In genomic region chr3:132641837-132642538, GRCh38 we compare ENCODE assay signal across 8 cellular contexts. TPM values are rescaled to one million over a fixed set of nuclear protein-coding genes. Genes with fewer than 3 reads are reported as not detected.
DNase-seq lines count a peak whose midpoint lies in the region; ATAC-seq and TF ChIP-seq lines count a peak whose summit lies in the region.

No MANE protein-coding gene starts in this region.

- H3K79me2 ChIP-seq in DOHH2 (ENCODE audit: control insufficient read depth, low read length) (no peaks in the 10 kb centered on the region), PC-9 (ENCODE audit: low read depth) (no peaks in the 10 kb centered on the region)

- H3K36me3 Mint-ChIP-seq in endodermal cell (ENCODE audit: low read depth), result peaks cover 14% of the 10 kb centered on the region

- H3K4me1 Mint-ChIP-seq in endodermal cell, result peaks cover 25% of the 10 kb centered on the region

- peak; percentile 36 for DNase-seq in Jurkat, Clone E6-1 (ENCODE audit: low read depth, low spot score)
- DNase-seq in PC-9, result peak in 1 of 2 experiments; percentile 34
- DNase-seq in endodermal cell, result no peak
- no peak for DNase-seq in mucosa of descending colon
- DNase-seq in OCI-M2 (lab: John Stamatoyannopoulos, UW; ENCODE audit: unreplicated experiment), result no peak

- peaks cover 6% of the 10 kb centered on the region for H3K9me3 Mint-ChIP-seq in endodermal cell

- CTCF ChIA-PET in PC-9 (lab: Charles Lee), result interaction anchor here (1.1 to 2.0 kb wide), 3 partner anchors 99 to 290 kb away, joined by 5 to 11 read pairs (median 7); no protein-coding TSS in a partner anchor

- peaks cover 9% of the 10 kb centered on the region for H3K4me1 ChIP-seq in DOHH2 (ENCODE audit: control insufficient read depth, low read length)
- peaks cover 10% of the 10 kb centered on the region; the same call in 1 of the 2 replicates for H3K4me1 ChIP-seq in PC-9 (replicated peaks; ENCODE audit: insufficient read depth)
- H3K4me1 ChIP-seq in endodermal cell (ENCODE audit: control insufficient read depth, insufficient read depth, low read length), result peaks cover 17% of the 10 kb centered on the region
- H3K4me1 ChIP-seq in mucosa of descending colon (ENCODE audit: low read depth), result no peaks in the 10 kb centered on the region

- no peak overlapping the region for H3K9ac ChIP-seq in endodermal cell (ENCODE audit: extremely low read depth, low read length, poor library complexity, severe bottlenecking)

- H3K27me3 ChIP-seq in DOHH2 (ENCODE audit: control insufficient read depth, low read length), result no peaks in the 10 kb centered on the region
- H3K27me3 ChIP-seq in PC-9 (ENCODE audit: insufficient read depth, low read depth), result no peaks in the 10 kb centered on the region
- H3K27me3 ChIP-seq in endodermal cell (ENCODE audit: control insufficient read depth, insufficient read depth, low read length, poor library complexity, severe bottlenecking), result no peaks in the 10 kb centered on the region

- no peak overlapping the region for H3K27ac Mint-ChIP-seq in endodermal cell

- H4K20me1 ChIP-seq in DOHH2 (ENCODE audit: control insufficient read depth, insufficient read depth, low read depth, low read length), result no peaks in the 10 kb centered on the region
- no peaks in the 10 kb centered on the region for H4K20me1 ChIP-seq in PC-9 (ENCODE audit: insufficient read depth)

- no peak overlapping the region for H3K4me3 ChIP-seq in DOHH2 (ENCODE audit: low read length)
- no peak overlapping the region for H3K4me3 ChIP-seq in Jurkat, Clone E6-1 (ENCODE audit: low read length)
- H3K4me3 ChIP-seq in PC-9, result no peak overlapping the region
- no peak overlapping the region for H3K4me3 ChIP-seq in endodermal cell (ENCODE audit: low read length)
- H3K4me3 ChIP-seq in mucosa of descending colon, result no peak overlapping the region

- H3K4me3 Mint-ChIP-seq in endodermal cell, result no peak overlapping the region

- H3F3A ChIP-seq in DOHH2 (ENCODE audit: control insufficient read depth, insufficient read depth) (0 out of 2 replicates have a peak, but pooled peaks cover 2% of the 10 kb centered on the region), PC-9 (ENCODE audit: insufficient read depth, low read depth) (no peaks in the 10 kb centered on the region)

- POLR2A ChIA-PET in PC-9 (lab: Charles Lee; ENCODE audit: unreplicated experiment), result interaction anchor here (0.6 to 0.7 kb wide), 2 partner anchors 288 to 613 kb away, joined by 3 to 4 read pairs; no protein-coding TSS in a partner anchor

- peak; percentile 56 for TF ChIP-seq CTCF in DOHH2 (IDR thresholded peaks at IDR 0.05; ENCODE audit: low read depth, low read length, poor library complexity, severe bottlenecking)
- peak; percentile 82 for TF ChIP-seq CTCF in PC-9 (conservative IDR thresholded peaks at IDR 0.05)
- peak; percentile 88 for TF ChIP-seq CTCF in endodermal cell (conservative IDR thresholded peaks at IDR 0.05)
- peak; percentile 48 for TF ChIP-seq CTCF in mucosa of descending colon (IDR thresholded peaks at IDR 0.05)

- H2AFZ ChIP-seq in PC-9, result no peak overlapping the region

- H3K9me2 ChIP-seq in DOHH2 (replicated peaks; ENCODE audit: control insufficient read depth, low read length) (no peaks in the 10 kb centered on the region), PC-9 (ENCODE audit: insufficient read depth) (no peaks in the 10 kb centered on the region)

- H3K27ac ChIP-seq in DOHH2 (ENCODE audit: low read depth, low read length), result no peak overlapping the region
- no peak overlapping the region for H3K27ac ChIP-seq in PC-9
- H3K27ac ChIP-seq in endodermal cell (ENCODE audit: low read depth, low read length), result no peak overlapping the region

- H3K27me3 Mint-ChIP-seq in endodermal cell (ENCODE audit: insufficient read depth), result no peaks in the 10 kb centered on the region

- 77 to 100% methylated on average over 1 to 4 of the region's 5 CpGs for WGBS in endodermal cell (ENCODE audit: insufficient coverage in 1 of 2, insufficient read length in 1 of 2), 2 experiments

- intact Hi-C loops in PC-9 (cut with micrococcal nuclease; ENCODE audit: unreplicated experiment), result loop anchor here (1.0 to 10.0 kb wide), 3 partner anchors 106 to 387 kb away; no protein-coding TSS in a partner anchor
- intact Hi-C loops in mucosa of descending colon (cut with DNase I, micrococcal nuclease), result loop anchor here (2.0 to 5.0 kb wide), 2 partner anchors 105 to 107 kb away; no protein-coding TSS in a partner anchor

- ATAC-seq in mucosa of descending colon (peak; percentile 46), GM19023 (IDR thresholded peaks at IDR 0.05; ENCODE audit: unreplicated experiment) (no peak), HG02884 (IDR thresholded peaks at IDR 0.05; ENCODE audit: unreplicated experiment) (no peak)

- H3K4me2 ChIP-seq in DOHH2 (ENCODE audit: low read length) (no peak overlapping the region), PC-9 (no peak overlapping the region)

- H3K36me3 ChIP-seq in DOHH2 (ENCODE audit: control insufficient read depth, low read length) (peaks cover 14% of the 10 kb centered on the region), PC-9 (ENCODE audit: low read depth) (no peaks in the 10 kb centered on the region), endodermal cell (ENCODE audit: control insufficient read depth, insufficient read depth, low read length) (peaks cover 6% of the 10 kb centered on the region), mucosa of descending colon (ENCODE audit: low read depth) (no peaks in the 10 kb centered on the region)

- no TSS peak for BruUV-seq in PC-9 (replicated peaks; lab: Mats Ljungman, UMichigan)

- H3K9me3 ChIP-seq in DOHH2 (ENCODE audit: control insufficient read depth, insufficient read depth, low read length) (no peaks in the 10 kb centered on the region), PC-9 (ENCODE audit: insufficient read depth, low read depth) (no peaks in the 10 kb centered on the region; the same call in 1 of the 2 replicates), endodermal cell (ENCODE audit: control insufficient read depth, low read length) (peaks cover 8% of the 10 kb centered on the region), mucosa of descending colon (no peaks in the 10 kb centered on the region)

RNA-seq across cellular contexts. Expression of gene ACAD11, which starts 17.6 kb away (rescaled TPM):
- polyA plus RNA-seq in Jurkat, Clone E6-1 (2012; ENCODE audit: insufficient read depth, insufficient read length), result 5.1 TPM
- total RNA-seq in PC-9 (2021) (13.2 and 18.5 TPM in 2 replicates), endodermal cell (10 to 100 TPM; 21.4 to 22.8 TPM), mucosa of descending colon (10 to 100 TPM in 1 of 3 donors, 1 to 10 TPM in 2; 7.2 to 19.8 (median 7.4) TPM)
- polyA plus RNA-seq in endodermal cell (2013, experiment 1 of 2), result 33.0 TPM
- 32.7 TPM for polyA plus RNA-seq in endodermal cell (2013, experiment 2 of 2)

RNA-seq across cellular contexts. Expression of gene UBA5, which starts 18.1 kb away (rescaled TPM):
- 51.9 TPM for polyA plus RNA-seq in Jurkat, Clone E6-1 (2012; ENCODE audit: insufficient read depth, insufficient read length)
- total RNA-seq in PC-9 (2021) (41.6 and 52.9 TPM in 2 replicates), endodermal cell (10 to 100 TPM; 46.1 to 58.4 TPM), mucosa of descending colon (10 to 100 TPM; 29.4 to 30.3 (median 30.0) TPM)
- polyA plus RNA-seq in endodermal cell (2013, experiment 1 of 2), result 52.4 TPM
- 50.8 TPM for polyA plus RNA-seq in endodermal cell (2013, experiment 2 of 2)

RNA-seq across cellular contexts. Expression of gene ACKR4, which starts 44.9 kb away (rescaled TPM):
- not detected for polyA plus RNA-seq in Jurkat, Clone E6-1 (2012; ENCODE audit: insufficient read depth, insufficient read length)
- total RNA-seq in PC-9 (2021) (not detected in 2 replicates), endodermal cell (not detected), mucosa of descending colon (1 to 10 TPM in 2 of 3 donors, under 1 TPM in 1; 0.90 to 3.3 (median 2.2) TPM)
- not detected for polyA plus RNA-seq in endodermal cell (2013, experiment 1 of 2)
- polyA plus RNA-seq in endodermal cell (2013, experiment 2 of 2), result not detected
